In the genomic region with DNA sequence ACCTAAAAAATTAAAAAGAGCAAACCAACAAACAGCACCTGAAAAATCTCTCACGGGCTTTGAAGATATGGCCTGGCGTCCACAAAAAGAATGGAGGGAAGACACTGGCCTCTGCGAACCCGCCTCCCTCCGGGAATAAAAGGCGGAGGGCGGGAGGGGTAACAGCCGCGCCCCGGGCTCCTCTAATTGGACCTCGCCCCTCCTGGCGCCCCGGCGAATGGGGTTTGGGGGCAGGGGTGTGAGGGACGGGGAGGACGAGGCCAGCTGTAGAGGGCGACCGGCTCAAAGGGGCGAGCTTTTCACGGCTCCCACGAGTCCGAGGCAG, we compare ENCODE assay signal across 8 cellular contexts. TPM values are rescaled to one million over a fixed set of nuclear protein-coding genes. Genes with fewer than 3 reads are reported as not detected.
A peak's percentile ranks its signal among the peaks of the same experiment; 100 is the strongest.
DNase-seq lines count a peak whose midpoint lies in the region; ATAC-seq, FAIRE-seq and TF ChIP-seq lines count a peak whose summit lies in the region.

No MANE protein-coding gene starts in this region.

- no peak overlapping the region for H2BK12ac ChIP-seq in neuronal stem cell (ENCODE audit: low read length)

- peak overlapping the region; percentile 77 for H3K27ac Mint-ChIP-seq in activated T-cell treated with anti-CD3 and anti-CD28 coated beads, Interleukin-2, amount 50 U/mL, for 72 hours

- H3K27ac ChIP-seq in foreskin keratinocyte (peak overlapping the region; percentile 10), neuronal stem cell (replicated peaks; ENCODE audit: low read length) (peak overlapping the region; percentile 99)

- WGBS in neuronal stem cell (ENCODE audit: extremely low coverage in 2 of 2, insufficient read length in 2 of 2, insufficient replicate concordance in 1 of 2), 2 donors, result no CpG with 5 or more reads among the region's 22 CpGs

- no peak overlapping the region for H2BK120ac ChIP-seq in neuronal stem cell (ENCODE audit: low read depth, low read length)

- peak; percentile 32 for TF ChIP-seq CTCF in foreskin keratinocyte (conservative IDR thresholded peaks at IDR 0.05)

- no peaks in the 10 kb centered on the region for H3K9me3 ChIP-seq in neuronal stem cell (replicated peaks in 1 of 2; ENCODE audit: control insufficient read depth in 2 of 2, insufficient read depth in 1 of 2, low read depth in 1 of 2, low read length in 2 of 2)

- no peak overlapping the region for H4K8ac ChIP-seq in neuronal stem cell (ENCODE audit: low read depth, low read length)

- no peak overlapping the region for H3K23ac ChIP-seq in neuronal stem cell (ENCODE audit: low read depth, low read length, poor library complexity)

- FAIRE-seq in GM19239 (lab: Jason Lieb, UNC), result peak; percentile 72

- peaks cover 7% of the 10 kb centered on the region for H3K4me1 ChIP-seq in foreskin keratinocyte
- peaks cover 2 to 13% of the 10 kb centered on the region in 2 donors for H3K4me1 ChIP-seq in neuronal stem cell (ENCODE audit: control insufficient read depth in 2 of 2, insufficient read depth in 1 of 2, low read depth in 1 of 2, low read length in 2 of 2)

- peaks cover 5% of the 10 kb centered on the region for H3K79me1 ChIP-seq in neuronal stem cell (ENCODE audit: low read depth, low read length)

- no peak overlapping the region for H2BK15ac ChIP-seq in neuronal stem cell (ENCODE audit: low read length)

- H3K36me3 ChIP-seq in neuronal stem cell (replicated peaks in 1 of 2; ENCODE audit: control insufficient read depth in 2 of 2, insufficient read depth in 2 of 2, low read length in 2 of 2), result no peaks in the 10 kb centered on the region

- H2AFZ ChIP-seq in neuronal stem cell (ENCODE audit: low read length), result peak overlapping the region; percentile 97

- H3K9ac ChIP-seq in neuronal stem cell (ENCODE audit: low read depth, low read length, poor library complexity), result no peak overlapping the region

- H3K9me3 Mint-ChIP-seq in activated T-cell treated with anti-CD3 and anti-CD28 coated beads, Interleukin-2, amount 50 U/mL, for 72 hours, result no peaks in the 10 kb centered on the region

- H2BK5ac ChIP-seq in neuronal stem cell (ENCODE audit: low read length), result no peak overlapping the region

- peak overlapping the region; percentile 85 to 89 for H3K4me3 Mint-ChIP-seq in activated T-cell treated with anti-CD3 and anti-CD28 coated beads, Interleukin-2, amount 50 U/mL, for 72 hours

- no peaks in the 10 kb centered on the region for H3K27me3 ChIP-seq in foreskin keratinocyte
- no peaks in the 10 kb centered on the region for H3K27me3 ChIP-seq in neuronal stem cell (ENCODE audit: control insufficient read depth in 3 of 3, insufficient read depth in 3 of 3, low read depth in 1 of 3, low read length in 3 of 3)

- no peak overlapping the region for H4K91ac ChIP-seq in neuronal stem cell (ENCODE audit: low read depth, low read length, poor library complexity)

- no peak overlapping the region for H3K14ac ChIP-seq in neuronal stem cell (ENCODE audit: low read length)

- H3K27me3 Mint-ChIP-seq in activated T-cell treated with anti-CD3 and anti-CD28 coated beads, Interleukin-2, amount 50 U/mL, for 72 hours (ENCODE audit: low read depth), result peaks cover 23% of the 10 kb centered on the region

- peaks cover 44% of the 10 kb centered on the region for H3K4me1 Mint-ChIP-seq in activated T-cell treated with anti-CD3 and anti-CD28 coated beads, Interleukin-2, amount 50 U/mL, for 72 hours (ENCODE audit: low read depth)

- H2AK5ac ChIP-seq in neuronal stem cell (ENCODE audit: low read depth, low read length), result no peak overlapping the region

- H3K18ac ChIP-seq in neuronal stem cell (ENCODE audit: low read length), result peak overlapping the region; percentile 81

- DNase-seq in DMS153 (lab: John Stamatoyannopoulos, UW) (peak; percentile 65), GM19239 (ENCODE audit: insufficient read length, low spot score) (peak; percentile 46), NCI-H2196 (lab: John Stamatoyannopoulos, UW; ENCODE audit: unreplicated experiment) (peak; percentile 80), foreskin keratinocyte (peak in 1 of 2 donors; percentile 58), neuronal stem cell (ENCODE audit: low spot score) (peak; percentile 83)
- DNase-seq in activated T-cell treated with anti-CD3 and anti-CD28 coated beads, Interleukin-2, amount 50 U/mL, for 72 hours, result peak in 1 of 2 donors; percentile 62
- no peak for DNase-seq in NK-92 treated with Interleukin-12 subunit alpha and Interleukin-12 subunit beta, amount 100 ng/mL, for 24 hours (lab: John Stamatoyannopoulos, UW)

- H3K4ac ChIP-seq in neuronal stem cell (ENCODE audit: low read length), result no peak overlapping the region

- H3K36me3 Mint-ChIP-seq in activated T-cell treated with anti-CD3 and anti-CD28 coated beads, Interleukin-2, amount 50 U/mL, for 72 hours (ENCODE audit: insufficient read depth in 2 of 2), result peaks cover 0 to 2% of the 10 kb centered on the region in 2 donors

- peak overlapping the region; percentile 65 for H3K4me2 ChIP-seq in neuronal stem cell (ENCODE audit: insufficient read depth, low read length, poor library complexity, severe bottlenecking)

- peak overlapping the region; percentile 48 to 81 for H3K4me3 ChIP-seq in neuronal stem cell (ENCODE audit: low read length in 2 of 2)

- ATAC-seq in HG03196 (IDR thresholded peaks at IDR 0.05; ENCODE audit: unreplicated experiment) (peak; percentile 46), foreskin keratinocyte (peak; percentile 67)
- peak; percentile 59 to 68 for ATAC-seq in activated T-cell treated with anti-CD3 and anti-CD28 coated beads, Interleukin-2, amount 50 U/mL, for 72 hours (replicated peaks in 1 of 2)

RNA-seq across cellular contexts. Expression of gene FANCC, which starts 0.8 kb away (rescaled TPM):
- 10 to 100 TPM; 13.6 to 15.6 TPM for total RNA-seq in activated T-cell treated with anti-CD3 and anti-CD28 coated beads, Interleukin-2, amount 50 U/mL, for 72 hours
- total RNA-seq in foreskin keratinocyte, result 11.3 and 11.5 TPM in 2 replicates
- polyA plus RNA-seq in foreskin keratinocyte, result 6.2 and 7.3 TPM in 2 replicates
- 7.2 TPM for polyA plus RNA-seq in neuronal stem cell (2013, experiment 1 of 2)
- polyA plus RNA-seq in neuronal stem cell (2013, experiment 2 of 2), result 7.0 TPM
